In the genomic region with DNA sequence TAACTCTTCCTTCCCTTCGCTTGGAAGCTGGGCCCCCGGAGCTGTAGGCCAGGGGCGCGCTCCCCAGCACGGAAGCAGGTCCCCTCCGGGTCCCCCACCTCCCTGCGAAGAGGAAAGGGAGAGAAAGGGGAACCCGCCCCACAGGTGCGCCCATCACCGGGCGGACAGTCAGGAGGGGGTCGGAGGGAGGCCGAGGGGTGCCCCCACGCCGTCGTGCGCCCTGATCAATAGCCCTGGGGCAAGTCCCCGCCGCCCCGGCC, we compare ENCODE assay signal across 9 cellular contexts. TPM values are rescaled to one million over a fixed set of nuclear protein-coding genes. Genes with fewer than 3 reads are reported as not detected.
DNase-seq lines count a peak whose midpoint lies in the region; ATAC-seq, FAIRE-seq and TF ChIP-seq lines count a peak whose summit lies in the region.
"Had no signal": no experiment of that assay in that cellular context is flagged by ENCODE, and none has a peak within 500 bp of the region (broad histone marks: within the 10 kb centered on the region; RNA-seq: fewer than 3 reads in every experiment).

No MANE protein-coding gene starts in this region.

- no peaks in the 10 kb centered on the region for H3K9me3 Mint-ChIP-seq in activated CD4-positive, alpha-beta T cell treated with anti-CD3 and anti-CD28 coated beads, Interleukin-2, amount 10 ng/mL, durations not matched to agents 24 days and 14 days
- no peaks in the 10 kb centered on the region for H3K9me3 Mint-ChIP-seq in activated naive CD8-positive, alpha-beta T cell treated with anti-CD3 and anti-CD28 coated beads for 36 hours

- intact Hi-C loops in activated CD4-positive, alpha-beta T cell treated with anti-CD3 and anti-CD28 coated beads, Interleukin-2, amount 10 ng/mL, durations not matched to agents 24 days and 14 days (cut with micrococcal nuclease), result no loop called here
- intact Hi-C loops in thyroid gland (cut with DNase I), result no loop called here

- TF ChIP-seq POLR2A in thyroid gland (IDR thresholded peaks at IDR 0.05), result no peak

- peak overlapping the region; percentile 81 for H3K4me3 Mint-ChIP-seq in activated CD4-positive, alpha-beta T cell treated with anti-CD3 and anti-CD28 coated beads, Interleukin-2, amount 10 ng/mL, durations not matched to agents 24 days and 14 days
- peak overlapping the region; percentile 82 for H3K4me3 Mint-ChIP-seq in activated naive CD8-positive, alpha-beta T cell treated with anti-CD3 and anti-CD28 coated beads for 36 hours

- TF ChIP-seq CTCF in kidney epithelial cell (IDR thresholded peaks at IDR 0.05; ENCODE audit: insufficient read depth, low read length, poor library complexity, severe bottlenecking) (no peak), thyroid gland (IDR thresholded peaks at IDR 0.05) (no peak)

- H3K4me3 ChIP-seq in kidney epithelial cell (ENCODE audit: low read depth, low read length), result peak overlapping the region; percentile 59
- H3K4me3 ChIP-seq in thyroid gland (replicated peaks in 1 of 3), result peak overlapping the region; percentile 53 to 84 (median 65)

- 0 to 3% methylated on average over 6 to 8 of the region's 20 CpGs for WGBS in thyroid gland, 2 donors

- ATAC-seq in HG03432 (IDR thresholded peaks at IDR 0.05; ENCODE audit: unreplicated experiment) (no peak), HG03045 (IDR thresholded peaks at IDR 0.05; ENCODE audit: unreplicated experiment) (no peak)

- H3K4me1 Mint-ChIP-seq in activated CD4-positive, alpha-beta T cell treated with anti-CD3 and anti-CD28 coated beads, Interleukin-2, amount 10 ng/mL, durations not matched to agents 24 days and 14 days, result peaks cover 4% of the 10 kb centered on the region
- H3K4me1 Mint-ChIP-seq in activated naive CD8-positive, alpha-beta T cell treated with anti-CD3 and anti-CD28 coated beads for 36 hours, result peaks cover 9% of the 10 kb centered on the region

- no peak overlapping the region for H3K27ac Mint-ChIP-seq in activated CD4-positive, alpha-beta T cell treated with anti-CD3 and anti-CD28 coated beads, Interleukin-2, amount 10 ng/mL, durations not matched to agents 24 days and 14 days
- no peak overlapping the region for H3K27ac Mint-ChIP-seq in activated naive CD8-positive, alpha-beta T cell treated with anti-CD3 and anti-CD28 coated beads for 36 hours

- no peaks in the 10 kb centered on the region for H3K36me3 Mint-ChIP-seq in activated CD4-positive, alpha-beta T cell treated with anti-CD3 and anti-CD28 coated beads, Interleukin-2, amount 10 ng/mL, durations not matched to agents 24 days and 14 days (ENCODE audit: low read depth)
- no peaks in the 10 kb centered on the region for H3K36me3 Mint-ChIP-seq in activated naive CD8-positive, alpha-beta T cell treated with anti-CD3 and anti-CD28 coated beads for 36 hours

- peaks cover 4% of the 10 kb centered on the region for H3K27me3 Mint-ChIP-seq in activated CD4-positive, alpha-beta T cell treated with anti-CD3 and anti-CD28 coated beads, Interleukin-2, amount 10 ng/mL, durations not matched to agents 24 days and 14 days
- H3K27me3 Mint-ChIP-seq in activated naive CD8-positive, alpha-beta T cell treated with anti-CD3 and anti-CD28 coated beads for 36 hours, result no peaks in the 10 kb centered on the region

- peaks cover 37 to 61% of the 10 kb centered on the region in 2 donors for H3K4me1 ChIP-seq in thyroid gland

- no peaks in the 10 kb centered on the region for H3K9me3 ChIP-seq in thyroid gland

- H3K36me3 ChIP-seq in kidney epithelial cell (ENCODE audit: control insufficient read depth, insufficient read depth, low read length) (peaks cover 1% of the 10 kb centered on the region), thyroid gland (no peaks in the 10 kb centered on the region)

- H3K27me3 ChIP-seq in kidney epithelial cell (ENCODE audit: control insufficient read depth, insufficient read depth, low read length), result no peaks in the 10 kb centered on the region
- no peaks in the 10 kb centered on the region for H3K27me3 ChIP-seq in thyroid gland

- no peak for FAIRE-seq in RCC 7860 (lab: Jason Lieb, UNC)

- peak overlapping the region; percentile 36 to 83 (median 48) for H3K27ac ChIP-seq in thyroid gland

- DNase-seq in activated CD4-positive, alpha-beta T cell treated with anti-CD3 and anti-CD28 coated beads, Interleukin-2, amount 10 ng/mL, durations not matched to agents 24 days and 14 days, result no peak
- no peak for DNase-seq in activated CD4-positive, alpha-beta T cell treated with anti-CD3 and anti-CD28 coated beads for 4 hours
- no peak for DNase-seq in activated naive CD8-positive, alpha-beta T cell treated with anti-CD3 and anti-CD28 coated beads for 36 hours
- no peak for DNase-seq in kidney epithelial cell (ENCODE audit: low read depth)
- no peak for DNase-seq in thyroid gland
- DNase-seq in RCC 7860 (ENCODE audit: low spot score), result no peak

RNA-seq across cellular contexts. Expression of gene AGPAT2, which starts 0.8 kb away (rescaled TPM):
- total RNA-seq in activated CD4-positive, alpha-beta T cell treated with anti-CD3 and anti-CD28 coated beads, Interleukin-2, amount 10 ng/mL, durations not matched to agents 24 days and 14 days, result 25.6 and 25.9 TPM in 2 replicates
- total RNA-seq in activated naive CD8-positive, alpha-beta T cell treated with anti-CD3 and anti-CD28 coated beads for 36 hours, result 10 to 100 TPM; 14.6 to 16.1 TPM
- total RNA-seq in kidney epithelial cell (72.9 and 81.2 TPM in 2 replicates), thyroid gland (10 to 100 TPM; 58.6 to 78.7 (median 72.0) TPM)

RNA-seq across cellular contexts. Expression of gene EGFL7, which starts 23.7 kb away (rescaled TPM):
- 3.2 and 3.5 TPM in 2 replicates for total RNA-seq in activated CD4-positive, alpha-beta T cell treated with anti-CD3 and anti-CD28 coated beads, Interleukin-2, amount 10 ng/mL, durations not matched to agents 24 days and 14 days
- 1 to 10 TPM in 1 of 2 experiments, under 1 TPM in 1; 0.94 to 1.2 TPM for total RNA-seq in activated naive CD8-positive, alpha-beta T cell treated with anti-CD3 and anti-CD28 coated beads for 36 hours
- total RNA-seq in kidney epithelial cell (56.2 and 58.7 TPM in 2 replicates), thyroid gland (100 to 1,000 TPM in 1 of 4 donors, 10 to 100 TPM in 3; 38.4 to 143 (median 81.6) TPM)

RNA-seq across cellular contexts. Expression of gene DIPK1B, which starts 25.9 kb away (rescaled TPM):
- 1.1 and 1.5 TPM in 2 replicates for total RNA-seq in activated CD4-positive, alpha-beta T cell treated with anti-CD3 and anti-CD28 coated beads, Interleukin-2, amount 10 ng/mL, durations not matched to agents 24 days and 14 days
- under 1 TPM in 1 of 2 experiments, not detected in 1; 0.10 TPM for total RNA-seq in activated naive CD8-positive, alpha-beta T cell treated with anti-CD3 and anti-CD28 coated beads for 36 hours
- total RNA-seq in kidney epithelial cell (17.1 and 27.0 TPM in 2 replicates), thyroid gland (10 to 100 TPM; 19.4 to 23.6 (median 22.6) TPM)
- total RNA-seq: RPMI7951 had no signal

RNA-seq across cellular contexts. Expression of gene LCN10, which starts 56.3 kb away (rescaled TPM):
- total RNA-seq in activated CD4-positive, alpha-beta T cell treated with anti-CD3 and anti-CD28 coated beads, Interleukin-2, amount 10 ng/mL, durations not matched to agents 24 days and 14 days, result 1.1 and 1.7 TPM in 2 replicates
- 1 to 10 TPM; 5.4 to 6.1 TPM for total RNA-seq in activated naive CD8-positive, alpha-beta T cell treated with anti-CD3 and anti-CD28 coated beads for 36 hours
- 0.21 TPM in 1 of 2 replicates, not detected in the other for total RNA-seq in kidney epithelial cell
- total RNA-seq in thyroid gland, result 10 to 100 TPM in 1 of 4 donors, 1 to 10 TPM in 3; 5.8 to 10.1 (median 7.1) TPM
- total RNA-seq: RPMI7951 had no signal
